ENCODE assay signal across 8 cellular contexts in the genomic region with DNA sequence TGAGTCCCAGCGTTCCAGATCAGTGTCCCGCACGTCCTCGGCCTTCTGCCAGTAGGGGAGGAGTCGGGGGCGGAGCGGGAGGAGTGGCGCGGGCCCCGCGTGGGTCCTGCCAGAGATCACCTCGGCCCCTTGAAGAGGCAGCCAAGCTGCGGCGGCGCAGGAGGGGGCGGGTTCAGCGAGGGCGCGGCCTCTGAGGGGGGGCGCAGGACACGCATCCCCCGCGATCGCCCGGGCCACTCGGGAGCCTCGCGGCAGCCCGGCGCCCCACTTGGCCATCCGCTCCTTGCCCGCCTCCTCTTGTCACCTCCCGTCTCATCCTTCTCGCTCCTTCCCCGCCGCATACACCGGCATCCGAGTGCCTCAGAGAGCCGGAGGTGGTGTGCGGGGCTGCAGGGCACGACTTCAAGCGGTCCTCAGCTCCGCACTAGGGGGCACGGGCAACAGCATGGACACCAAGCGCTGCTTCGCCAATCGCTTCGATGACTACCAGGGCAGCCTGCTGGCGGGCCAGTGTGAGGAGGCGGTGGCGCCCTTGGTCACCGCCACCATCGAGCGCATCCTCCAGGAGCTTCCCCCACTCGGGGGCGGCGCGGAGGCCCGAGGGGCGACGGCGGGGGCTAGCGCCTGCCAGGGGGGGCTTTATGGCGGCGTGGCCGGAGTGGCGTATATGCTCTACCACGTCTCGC. TPM values are rescaled to one million over a fixed set of nuclear protein-coding genes. Genes with fewer than 3 reads are reported as not detected.
DNase-seq lines count a peak whose midpoint lies in the region; ATAC-seq, FAIRE-seq and TF ChIP-seq lines count a peak whose summit lies in the region.
"Not testable (repeated sequence)": the region's sequence is repeated elsewhere in the genome, so short reads cannot be mapped to it uniquely, and the experiment has no call there.

Gene LANCL3 (plus strand): TSS at position 236 of the 686 bp plus-strand sequence. CDS start 210 bp downstream, at position 446.

- H3K4me3 ChIP-seq in KMS-11 (IDR thresholded peaks at IDR 0.05; ENCODE audit: insufficient read depth, low read depth, low read length); SU-DHL-6 (ENCODE audit: insufficient read depth, low read length, poor library complexity, severe bottlenecking): not testable (repeated sequence)
- H3K4me3 ChIP-seq in ectodermal cell (ENCODE audit: insufficient read depth, low read depth, low read length) (peak within 1 kb of the TSS; percentile 18), keratinocyte (ENCODE audit: control insufficient read depth in 2 of 3, extremely low read depth in 1 of 3, insufficient read depth in 2 of 3, low read depth in 1 of 3, low read length in 3 of 3) (peak within 1 kb of the TSS; percentile 36 to 65 (median 46)), pancreas (peak within 1 kb of the TSS in 2 of 4 donors; percentile 9 to 35), thoracic aorta (peak within 1 kb of the TSS; percentile 70)

- TF ChIP-seq CTCF in KMS-11 (conservative IDR thresholded peaks at IDR 0.05; ENCODE audit: low read depth, low read length); SU-DHL-6 (IDR thresholded peaks at IDR 0.05; ENCODE audit: insufficient read depth, low read length, poor library complexity, severe bottlenecking); keratinocyte (optimal IDR thresholded peaks at IDR 0.05 in 1 of 3, IDR thresholded peaks at IDR 0.05 in 1 of 3, conservative IDR thresholded peaks at IDR 0.05 in 1 of 3; ENCODE audit: extremely low read depth in 1 of 3, insufficient read depth in 2 of 3, low read length in 3 of 3); pancreas (IDR thresholded peaks at IDR 0.05); thoracic aorta (IDR thresholded peaks at IDR 0.05): not testable (repeated sequence)

- not testable (repeated sequence) for H3K4me1 ChIP-seq in KMS-11 (ENCODE audit: low read depth, poor library complexity, severe bottlenecking); ectodermal cell (ENCODE audit: control insufficient read depth, insufficient read depth, low read length); keratinocyte (ENCODE audit: control insufficient read depth, extremely low read depth, insufficient read depth, low read length); pancreas; thoracic aorta (ENCODE audit: control insufficient read depth in 1 of 2, low read depth in 2 of 2)

- not testable (repeated sequence) for H4K20me1 ChIP-seq in KMS-11 (ENCODE audit: insufficient read depth); SU-DHL-6 (ENCODE audit: low read depth, low read length); keratinocyte (ENCODE audit: control insufficient read depth, extremely low read depth, insufficient read depth, low read length)

- intact Hi-C loops in pancreas (cut with DNase I): not testable (repeated sequence)

- H3K4me2 ChIP-seq in KMS-11 (peak within 1 kb of the TSS; percentile 78), SU-DHL-6 (ENCODE audit: low read depth, low read length, poor library complexity, severe bottlenecking) (peak within 1 kb of the TSS; percentile 36), keratinocyte (ENCODE audit: control insufficient read depth, extremely low read depth, insufficient read depth, low read depth, low read length) (peak within 1 kb of the TSS; percentile 63)

- not testable (repeated sequence) for FAIRE-seq in keratinocyte (lab: Jason Lieb, UNC); pancreas (lab: Jason Lieb, UNC)

- not testable (repeated sequence) for H3K9me2 ChIP-seq in SU-DHL-6 (replicated peaks; ENCODE audit: insufficient read depth, low read length)

- H3K27me3 ChIP-seq in KMS-11 (ENCODE audit: insufficient read depth, low read depth); SU-DHL-6 (ENCODE audit: low read length); keratinocyte (ENCODE audit: control insufficient read depth, extremely low read depth, insufficient read depth, low read length); pancreas; thoracic aorta (replicated peaks; ENCODE audit: insufficient read depth): not testable (repeated sequence)
- H3K27me3 ChIP-seq in ectodermal cell (ENCODE audit: control insufficient read depth, insufficient read depth, low read length, poor library complexity, severe bottlenecking): peaks cover 19% of the 10 kb centered on the region

- dilution Hi-C loops in keratinocyte (cut with MboI; ENCODE audit: extremely low pct_ligation_motif_present, low sequenced_read_pairs): not testable (repeated sequence)

- in situ Hi-C loops in G401 (cut with HindIII; ENCODE audit: low sequenced_read_pairs): not testable (repeated sequence)

- H3K27ac ChIP-seq in KMS-11; ectodermal cell (ENCODE audit: insufficient read depth, low read depth, low read length, poor library complexity, severe bottlenecking); keratinocyte (ENCODE audit: control insufficient read depth, insufficient read depth, low read length); pancreas: not testable (repeated sequence)
- H3K27ac ChIP-seq in SU-DHL-6 (ENCODE audit: low read depth, low read length) (peak within 1 kb of the TSS; percentile 42), thoracic aorta (peak within 1 kb of the TSS in 1 of 2 donors; percentile 26)

- H3K9me1 ChIP-seq in keratinocyte (ENCODE audit: control insufficient read depth, extremely low read depth, insufficient read depth, low read length): not testable (repeated sequence)

- DNase-seq in G401 (ENCODE audit: low spot score): peak; percentile 10
- DNase-seq in activated effector memory CD4-positive, alpha-beta T cell treated with anti-CD3 and anti-CD28 coated beads, Interleukin-2, amount 50 U/mL, for 16 hours: peak; percentile 61
- DNase-seq in keratinocyte (ENCODE audit: low read depth, low spot score); thoracic aorta (ENCODE audit: low spot score): not testable (repeated sequence)
- DNase-seq in pancreas: peak in 5 of 6 donors; percentile 4 to 63 (median 39)

- H2AFZ ChIP-seq in KMS-11 (ENCODE audit: low read depth): peak within 1 kb of the TSS; percentile 93
- peak within 1 kb of the TSS; percentile 41 for H2AFZ ChIP-seq in SU-DHL-6 (ENCODE audit: low read depth, low read length, severe bottlenecking)
- peak within 1 kb of the TSS; percentile 82 for H2AFZ ChIP-seq in keratinocyte (ENCODE audit: control insufficient read depth, low read length)

- ATAC-seq in pancreas (peak; percentile 52 to 63 (median 60)), thoracic aorta (ENCODE audit: insufficient number of reproducible peaks, low FRiP score, low read depth) (peak; percentile 20)

- H3K79me2 ChIP-seq in KMS-11 (ENCODE audit: insufficient read depth, low read depth); SU-DHL-6 (ENCODE audit: insufficient read depth, low read length); keratinocyte (ENCODE audit: control insufficient read depth, insufficient read depth, low read length): not testable (repeated sequence)

- H3K9me3 ChIP-seq in SU-DHL-6 (ENCODE audit: insufficient read depth, low read length); ectodermal cell (ENCODE audit: control insufficient read depth, low read length); keratinocyte (ENCODE audit: control insufficient read depth, low read depth, low read length); pancreas; thoracic aorta: not testable (repeated sequence)

- H3F3A ChIP-seq in SU-DHL-6 (ENCODE audit: insufficient read depth): not testable (repeated sequence)

- 5% methylated on average over 66 to 69 of the region's 69 CpGs for WGBS in ectodermal cell, 2 experiments
- WGBS in pancreas, 2 donors: 2 to 27% methylated on average over 56 to 60 of the region's 69 CpGs

- H3K9ac ChIP-seq in KMS-11; SU-DHL-6 (ENCODE audit: low read length): not testable (repeated sequence)
- peak within 1 kb of the TSS; percentile 44 for H3K9ac ChIP-seq in keratinocyte (ENCODE audit: control insufficient read depth, extremely low read depth, insufficient read depth, low read length)

- H3K36me3 ChIP-seq in KMS-11 (ENCODE audit: insufficient read depth); SU-DHL-6 (ENCODE audit: low read length); ectodermal cell (ENCODE audit: control insufficient read depth, insufficient read depth, low read length); keratinocyte (ENCODE audit: control insufficient read depth in 2 of 2, extremely low read depth in 1 of 2, insufficient read depth in 2 of 2, low read length in 2 of 2); pancreas; thoracic aorta: not testable (repeated sequence)

RNA-seq across cellular contexts. Expression of gene LANCL3, which starts in this region (rescaled TPM):
- not detected in 2 replicates for total RNA-seq in G401 (2014; rRNA removed; shearing (Covaris generic))
- not detected for polyA plus RNA-seq in ectodermal cell (2013, experiment 1 of 4)
- not detected for polyA plus RNA-seq in ectodermal cell (2013, experiment 2 of 4)
- polyA plus RNA-seq in ectodermal cell (2013, experiment 3 of 4): not detected
- polyA plus RNA-seq in ectodermal cell (2013, experiment 4 of 4): not detected
- 0.46 to 0.97 TPM (median 0.88 TPM) in 3 replicates for polyA plus RNA-seq in keratinocyte
- polyA plus RNA-seq in keratinocyte (2011; ENCODE audit: low read depth): 0.15 TPM
- polyA plus RNA-seq in keratinocyte (2011; cell fraction: cytosol; rRNA removed): 0.42 and 0.57 TPM in 2 replicates
- 0.70 and 0.73 TPM in 2 replicates for polyA plus RNA-seq in keratinocyte (2011; cell fraction: nucleus; rRNA removed)
- polyA plus RNA-seq in keratinocyte (2012; ENCODE audit: low replicate concordance): 0.30 and 1.0 TPM in 2 replicates
- polyA minus RNA-seq in keratinocyte: 0.39 to 1.3 TPM (median 0.92 TPM) in 3 replicates
- polyA minus RNA-seq in keratinocyte (2011; cell fraction: cytosol; rRNA and poly(A)+ RNA removed): 2.1 TPM
- 0.63 and 1.5 TPM in 2 replicates for polyA minus RNA-seq in keratinocyte (2011; cell fraction: nucleus; rRNA and poly(A)+ RNA removed)
- total RNA-seq in pancreas: under 1 TPM; 0.03 to 0.09 (median 0.05) TPM
- polyA plus RNA-seq in pancreas: under 1 TPM in 1 of 2 donors, not detected in 1; under 0.01 TPM
- total RNA-seq in thoracic aorta: under 1 TPM; 0.95 to 0.99 TPM

Comparison
In these comparisons a context has a peak if more than half of its experiments do, and no peak if none do; other contexts are left out.
1. Peak in DNase-seq in G401; RNA of the gene not detected or under 1 TPM.
2. Peak in DNase-seq and ATAC-seq in pancreas; RNA of the gene not detected or under 1 TPM.
3. Peak in ATAC-seq and H3K4me3 ChIP-seq in thoracic aorta; RNA of the gene not detected or under 1 TPM.
4. H2AFZ ChIP-seq: peak in every context shown above with its lines; median percentile 93 in KMS-11; 82 in keratinocyte; 41 in SU-DHL-6.